1 cellular context compared by ENCODE assay signal in the genomic region with DNA sequence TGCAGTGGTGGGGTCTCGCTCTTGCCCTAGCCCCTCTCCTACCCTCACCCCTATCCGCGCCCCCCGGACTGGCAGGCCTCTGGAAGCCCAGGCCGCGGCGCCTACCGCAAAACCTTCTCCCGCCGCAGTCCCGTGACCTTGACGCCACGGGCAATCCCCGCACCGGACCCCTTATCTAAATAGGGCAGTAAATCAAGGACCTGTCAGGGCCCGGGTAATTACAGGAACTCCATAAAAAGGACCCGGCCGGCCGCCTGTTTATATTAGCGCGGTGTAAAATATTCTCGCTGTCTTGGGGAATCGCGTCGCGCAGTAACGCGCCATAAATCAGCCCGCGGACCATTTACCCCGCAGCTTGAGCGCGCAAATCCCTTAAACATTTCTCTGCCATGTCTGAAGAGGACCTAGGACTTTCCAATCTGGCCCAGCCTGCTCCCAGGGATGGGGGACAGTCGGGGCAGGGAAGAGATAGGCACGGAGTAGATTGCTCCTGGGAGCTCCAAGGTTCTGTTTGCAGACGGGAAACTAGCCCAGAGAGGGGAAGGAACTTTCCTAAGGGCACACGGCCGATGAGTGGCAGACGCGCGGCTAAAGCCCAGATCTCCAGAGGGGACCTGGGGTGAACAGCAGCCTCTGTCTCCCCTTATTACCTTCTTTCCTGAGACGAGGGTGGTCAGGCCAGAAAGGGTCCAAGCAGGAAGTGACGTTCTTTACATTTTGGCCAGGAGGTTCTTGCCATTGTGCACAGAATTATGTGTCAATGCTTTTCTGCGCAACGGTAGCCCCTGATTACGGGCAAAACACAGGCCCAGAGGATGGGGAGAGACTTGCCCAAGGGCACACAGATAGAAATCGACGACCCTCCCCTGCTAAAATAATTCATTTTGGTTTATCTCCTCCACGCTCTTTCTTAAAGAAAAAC.
A peak's percentile ranks its signal among the peaks of the same experiment; 100 is the strongest.
TF ChIP-seq lines count a peak whose summit lies in the region.

No MANE protein-coding gene starts in this region.

TF ChIP-seq in HEK293, 187 proteins besides CTCF, POLR2A, EP300 and RAD21 (continued from another document):
- TF ChIP-seq, protein P1, sequence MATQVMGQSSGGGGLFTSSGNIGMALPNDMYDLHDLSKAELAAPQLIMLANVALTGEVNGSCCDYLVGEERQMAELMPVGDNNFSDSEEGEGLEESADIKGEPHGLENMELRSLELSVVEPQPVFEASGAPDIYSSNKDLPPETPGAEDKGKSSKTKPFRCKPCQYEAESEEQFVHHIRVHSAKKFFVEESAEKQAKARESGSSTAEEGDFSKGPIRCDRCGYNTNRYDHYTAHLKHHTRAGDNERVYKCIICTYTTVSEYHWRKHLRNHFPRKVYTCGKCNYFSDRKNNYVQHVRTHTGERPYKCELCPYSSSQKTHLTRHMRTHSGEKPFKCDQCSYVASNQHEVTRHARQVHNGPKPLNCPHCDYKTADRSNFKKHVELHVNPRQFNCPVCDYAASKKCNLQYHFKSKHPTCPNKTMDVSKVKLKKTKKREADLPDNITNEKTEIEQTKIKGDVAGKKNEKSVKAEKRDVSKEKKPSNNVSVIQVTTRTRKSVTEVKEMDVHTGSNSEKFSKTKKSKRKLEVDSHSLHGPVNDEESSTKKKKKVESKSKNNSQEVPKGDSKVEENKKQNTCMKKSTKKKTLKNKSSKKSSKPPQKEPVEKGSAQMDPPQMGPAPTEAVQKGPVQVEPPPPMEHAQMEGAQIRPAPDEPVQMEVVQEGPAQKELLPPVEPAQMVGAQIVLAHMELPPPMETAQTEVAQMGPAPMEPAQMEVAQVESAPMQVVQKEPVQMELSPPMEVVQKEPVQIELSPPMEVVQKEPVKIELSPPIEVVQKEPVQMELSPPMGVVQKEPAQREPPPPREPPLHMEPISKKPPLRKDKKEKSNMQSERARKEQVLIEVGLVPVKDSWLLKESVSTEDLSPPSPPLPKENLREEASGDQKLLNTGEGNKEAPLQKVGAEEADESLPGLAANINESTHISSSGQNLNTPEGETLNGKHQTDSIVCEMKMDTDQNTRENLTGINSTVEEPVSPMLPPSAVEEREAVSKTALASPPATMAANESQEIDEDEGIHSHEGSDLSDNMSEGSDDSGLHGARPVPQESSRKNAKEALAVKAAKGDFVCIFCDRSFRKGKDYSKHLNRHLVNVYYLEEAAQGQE (tag by site-specific recombination; IDR thresholded peaks at IDR 0.05), result no peak
- TF ChIP-seq OSR2 (tag by site-specific recombination; IDR thresholded peaks at IDR 0.05) (peak; percentile 19; the same call in 1 of the 2 replicates), ZNF548 (tag by site-specific recombination; IDR thresholded peaks at IDR 0.05) (no peak), WT1 (tag by site-specific recombination; IDR thresholded peaks at IDR 0.05) (peak; percentile 37; the same call in 1 of the 2 replicates)
